ENCODE assay signal across 16 cellular contexts in the genomic region with DNA sequence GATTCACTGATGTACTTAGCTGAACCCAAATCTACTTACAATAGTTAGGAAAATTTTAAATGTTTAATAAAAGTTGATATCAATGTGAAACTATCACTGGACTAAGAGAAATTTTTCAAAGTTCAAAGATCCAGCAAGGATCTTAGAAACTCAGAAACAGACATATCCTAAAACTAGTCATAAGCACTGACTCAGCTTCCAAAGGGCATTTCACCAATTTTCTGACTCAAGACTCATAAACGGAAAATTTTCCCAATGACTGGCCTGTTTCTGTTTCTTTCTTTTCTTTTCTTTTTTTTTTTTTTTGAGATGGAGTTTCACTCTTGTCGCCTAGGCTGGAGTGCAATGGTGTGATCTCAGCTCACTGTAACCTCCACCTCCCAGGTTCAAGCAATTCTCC.
A peak's percentile ranks its signal among the peaks of the same experiment; 100 is the strongest.
DNase-seq lines count a peak whose midpoint lies in the region; ATAC-seq and TF ChIP-seq lines count a peak whose summit lies in the region.
"Had no signal": no experiment of that assay in that cellular context is flagged by ENCODE, and none has a peak within 500 bp of the region (broad histone marks: within the 10 kb centered on the region; RNA-seq: fewer than 3 reads in every experiment).

No MANE protein-coding gene starts in this region.

- intact Hi-C loops in left ventricle myocardium inferior (cut with micrococcal nuclease), result no loop called here
- intact Hi-C loops in cardiac septum (cut with DNase I), result no loop called here
- intact Hi-C loops in ascending aorta (cut with DNase I), result loop anchor here (10.0 kb wide), 1 partner anchor 1048 kb away; no protein-coding TSS in a partner anchor
- intact Hi-C loops in vagina (cut with DNase I), result no loop called here

- no peak overlapping the region for H2AFZ ChIP-seq in hepatocyte

- TF ChIP-seq CTCF in left ventricle myocardium inferior (IDR thresholded peaks at IDR 0.05; ENCODE audit: borderline replicate concordance), result no peak
- no peak for TF ChIP-seq CTCF in ascending aorta (IDR thresholded peaks at IDR 0.05)
- TF ChIP-seq CTCF in hepatocyte (IDR thresholded peaks at IDR 0.05; ENCODE audit: poor library complexity), result no peak
- no peak for TF ChIP-seq CTCF in vagina (IDR thresholded peaks at IDR 0.05)
- no peak for TF ChIP-seq CTCF in BE2C (IDR thresholded peaks at IDR 0.05; ENCODE audit: low read depth, low read length)

- no peaks in the 10 kb centered on the region for H4K20me1 ChIP-seq in hepatocyte (ENCODE audit: insufficient read depth, poor library complexity, severe bottlenecking)

- H3K27me3 ChIP-seq in left ventricle myocardium inferior (ENCODE audit: low read depth) (no peaks in the 10 kb centered on the region), ascending aorta (no peaks in the 10 kb centered on the region), hepatocyte (no peaks in the 10 kb centered on the region), vagina (no peaks in the 10 kb centered on the region), BE2C (no peaks in the 10 kb centered on the region)
- H3K27me3 ChIP-seq: right atrium auricular region had no signal

- H3K4me1 ChIP-seq in left ventricle myocardium inferior, result peaks cover 35% of the 10 kb centered on the region
- peaks cover 5 to 44% of the 10 kb centered on the region in 2 donors for H3K4me1 ChIP-seq in ascending aorta
- no peaks in the 10 kb centered on the region for H3K4me1 ChIP-seq in hepatocyte (ENCODE audit: insufficient read depth)
- H3K4me1 ChIP-seq in vagina, result no peaks in the 10 kb centered on the region
- no peaks in the 10 kb centered on the region for H3K4me1 ChIP-seq in BE2C
- H3K4me1 ChIP-seq: HAP-1 had no signal

- H3K4me3 ChIP-seq in left ventricle myocardium inferior, result no peak overlapping the region
- peak overlapping the region; percentile 9 to 11 for H3K4me3 ChIP-seq in ascending aorta
- no peak overlapping the region for H3K4me3 ChIP-seq in hepatocyte
- H3K4me3 ChIP-seq in vagina, result no peak overlapping the region
- no peak overlapping the region for H3K4me3 ChIP-seq in BE2C (ENCODE audit: low read depth, low read length)
- H3K4me3 ChIP-seq: HAP-1, right atrium auricular region had no signal

- TF ChIP-seq POLR2A in vagina (IDR thresholded peaks at IDR 0.05), result no peak

- H3K79me2 ChIP-seq in hepatocyte, result no peaks in the 10 kb centered on the region

- H3K4me2 ChIP-seq in hepatocyte, result no peak overlapping the region

- 81% methylated on average over 2 of the region's 2 CpGs for WGBS in hepatocyte (ENCODE audit: low lambda C conversion rate, missing lambda C conversion rate)

- H3K9me2 ChIP-seq in hepatocyte (replicated peaks; ENCODE audit: insufficient read depth), result no peaks in the 10 kb centered on the region

- DNase-seq in left ventricle myocardium inferior, result no peak
- DNase-seq in cardiac septum (ENCODE audit: low spot score), result no peak
- no peak for DNase-seq in ascending aorta (ENCODE audit: low spot score in 2 of 2)
- DNase-seq in hepatocyte (ENCODE audit: low spot score), result peak; percentile 41
- no peak for DNase-seq in vagina (ENCODE audit: extremely low spot score in 2 of 2)
- DNase-seq in BE2C, result no peak
- no peak for DNase-seq in DMS79 (lab: John Stamatoyannopoulos, UW)
- DNase-seq: activated CD8-positive, alpha-beta memory T cell treated with anti-CD3 and anti-CD28 coated beads, Interleukin-2, amount 10 ng/mL, durations not matched to agents 7 days and 5 days; C1 segment of cervical spinal cord; hypothalamus; mesendoderm; NCI-H1092 treated with DMSO at 0.1 percent for 48 hours; NK-92 treated with Interleukin-12 subunit alpha and Interleukin-12 subunit beta, amount 100 ng/mL, for 24 hours had no signal

- peaks cover 13% of the 10 kb centered on the region for H3K36me3 ChIP-seq in left ventricle myocardium inferior
- H3K36me3 ChIP-seq in ascending aorta, result peaks cover 0 to 15% of the 10 kb centered on the region in 2 donors
- no peaks in the 10 kb centered on the region for H3K36me3 ChIP-seq in hepatocyte (replicated peaks; ENCODE audit: insufficient read depth, low read depth)
- H3K36me3 ChIP-seq in vagina, result no peaks in the 10 kb centered on the region
- H3K36me3 ChIP-seq in BE2C, result no peaks in the 10 kb centered on the region
- H3K36me3 ChIP-seq: HAP-1, right atrium auricular region had no signal

- H3K27ac ChIP-seq in left ventricle myocardium inferior (replicated peaks), result peak overlapping the region; percentile 41
- H3K27ac ChIP-seq in ascending aorta, result peak overlapping the region; percentile 92 to 96
- H3K27ac ChIP-seq in hepatocyte, result peak overlapping the region; percentile 70
- peak overlapping the region; percentile 65 for H3K27ac ChIP-seq in vagina

- ATAC-seq in HG03571 (IDR thresholded peaks at IDR 0.05; ENCODE audit: unreplicated experiment), result no peak
- ATAC-seq: activated CD8-positive, alpha-beta memory T cell treated with anti-CD3 and anti-CD28 coated beads, Interleukin-2, amount 10 ng/mL, durations not matched to agents 7 days and 5 days had no signal

- H3K9me3 ChIP-seq in left ventricle myocardium inferior (replicated peaks) (no peaks in the 10 kb centered on the region), ascending aorta (no peaks in the 10 kb centered on the region), hepatocyte (ENCODE audit: low read depth) (no peaks in the 10 kb centered on the region), vagina (no peaks in the 10 kb centered on the region), BE2C (no peaks in the 10 kb centered on the region)
- H3K9me3 ChIP-seq: HAP-1, right atrium auricular region had no signal

Comparison
In these comparisons a context has a peak if more than half of its experiments do, and no peak if none do; other contexts are left out.
1. H3K27ac ChIP-seq: peak in every context shown above with its lines; median percentile 94 in ascending aorta; 70 in hepatocyte; 65 in vagina; 41 in left ventricle myocardium inferior.
2. H3K4me3 ChIP-seq: peak in ascending aorta (2 of 2); none in left ventricle myocardium inferior (single experiment), hepatocyte (single experiment), vagina (0 of 2) and BE2C (single experiment).